ENCODE assay signal across 15 cellular contexts in the genomic region with DNA sequence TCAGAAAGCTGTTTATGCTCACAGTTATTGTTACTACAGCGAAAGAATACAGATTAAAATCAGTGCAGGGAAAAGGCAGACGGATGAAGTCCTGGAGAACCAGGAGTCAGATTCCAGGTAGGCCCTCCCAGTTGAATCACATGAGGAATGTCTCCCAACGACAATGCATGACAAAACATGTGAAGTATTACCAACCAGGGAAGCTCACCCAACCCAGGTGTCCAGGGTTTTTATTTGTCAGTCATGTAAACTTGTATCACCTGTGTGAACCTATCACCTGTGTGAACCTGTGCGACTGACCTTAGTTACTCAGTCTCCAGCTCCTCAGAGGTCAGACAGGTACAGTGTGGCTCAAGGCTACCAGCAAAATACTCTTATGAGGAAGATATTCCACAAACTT.
DNase-seq lines count a peak whose midpoint lies in the region; ATAC-seq and TF ChIP-seq lines count a peak whose summit lies in the region.
"Had no signal": no experiment of that assay in that cellular context is flagged by ENCODE, and none has a peak within 500 bp of the region (broad histone marks: within the 10 kb centered on the region; RNA-seq: fewer than 3 reads in every experiment).

No MANE protein-coding gene starts in this region.

- TF ChIP-seq CTCF in GM12864 (IDR thresholded peaks at IDR 0.05; ENCODE audit: low read depth, low read length, missing control alignments) = no peak
- no peak for TF ChIP-seq CTCF in RWPE1 (conservative IDR thresholded peaks at IDR 0.05; ENCODE audit: low read depth)
- no peak for TF ChIP-seq CTCF in foreskin keratinocyte (conservative IDR thresholded peaks at IDR 0.05)
- TF ChIP-seq CTCF in mesothelial cell of epicardium (IDR thresholded peaks at IDR 0.05; ENCODE audit: unreplicated experiment) = no peak
- no peak for TF ChIP-seq CTCF in GM20000 (IDR thresholded peaks at IDR 0.05; ENCODE audit: extremely low read depth, missing control alignments)

- H3K36me3 Mint-ChIP-seq in mesothelial cell of epicardium = peaks cover 5% of the 10 kb centered on the region

- H3K27me3 ChIP-seq in foreskin keratinocyte = no peaks in the 10 kb centered on the region
- H3K27me3 ChIP-seq: BLaER1 treated with 17β-estradiol and CSF1 and Interleukin-3, amounts not matched to agents 10 nM and 100 nM had no signal

- H3K27ac ChIP-seq in RWPE1 = no peak overlapping the region
- H3K27ac ChIP-seq in foreskin keratinocyte = no peak overlapping the region

- peaks cover 6% of the 10 kb centered on the region for H3K9me3 Mint-ChIP-seq in mesothelial cell of epicardium

- POLR2A ChIA-PET in RWPE1 (lab: Yijun Ruan, JAX; ENCODE audit: low non-redundant PET) = interaction anchor here (0.6 kb wide), 1 partner anchor 82 kb away, joined by 3 read pairs; no protein-coding TSS in a partner anchor

- H3K4me1 ChIP-seq in foreskin keratinocyte = peaks cover 11% of the 10 kb centered on the region

- ATAC-seq in foreskin keratinocyte (peak; percentile 76), left colon (no peak)

- no peak overlapping the region for H3K4me3 ChIP-seq in GM12864 (ENCODE audit: low read depth, low read length)
- H3K4me3 ChIP-seq: BLaER1 treated with 17β-estradiol and CSF1 and Interleukin-3, amounts not matched to agents 10 nM and 100 nM had no signal

- H3K4me1 Mint-ChIP-seq in mesothelial cell of epicardium = peaks cover 42% of the 10 kb centered on the region

- H3K27me3 Mint-ChIP-seq in mesothelial cell of epicardium (ENCODE audit: low read depth) = no peaks in the 10 kb centered on the region

- DNase-seq in GM12864 (ENCODE audit: low read depth) (peak; percentile 10), RWPE1 (ENCODE audit: low spot score) (peak; percentile 79), foreskin keratinocyte (peak; percentile 80 to 92), mesothelial cell of epicardium (ENCODE audit: low spot score in 2 of 2, unreplicated experiment in 2 of 2) (no peak), GM20000 (ENCODE audit: low spot score) (no peak), KG1 (lab: John Stamatoyannopoulos, UW) (no peak), left colon (no peak)
- DNase-seq in activated naive CD4-positive, alpha-beta T cell treated with anti-CD3 and anti-CD28 coated beads, Interleukin-2, amount 50 U/mL, for 16 hours = no peak
- DNase-seq: NCI-H1436; NCI-H2081 treated with DMSO at 0.1 percent for 48 hours; NCI-H226; NCI-H526; NK-92 treated with Interleukin-12 subunit alpha and Interleukin-12 subunit beta, amount 100 ng/mL, for 24 hours; OCI-M1 had no signal

- peak overlapping the region; percentile 67 for H3K27ac Mint-ChIP-seq in mesothelial cell of epicardium

- intact Hi-C loops in left colon (cut with DNase I, micrococcal nuclease) = no loop called here

- H3K4me3 Mint-ChIP-seq in mesothelial cell of epicardium = no peak overlapping the region

- CTCF ChIA-PET in RWPE1 (lab: Yijun Ruan, JAX) = no interaction called here

Comparison
In these comparisons a context has a peak if more than half of its experiments do, and no peak if none do; other contexts are left out.
1. DNase-seq: peak in GM12864 (single experiment), RWPE1 (single experiment) and foreskin keratinocyte (2 of 2); none in mesothelial cell of epicardium (0 of 2), activated naive CD4-positive, alpha-beta T cell treated with anti-CD3 and anti-CD28 coated beads, Interleukin-2, amount 50 U/mL, for 16 hours (single experiment), GM20000 (single experiment), KG1 (single experiment) and left colon (0 of 2).